ENCODE assay signal across 7 cellular contexts in the genomic region with DNA sequence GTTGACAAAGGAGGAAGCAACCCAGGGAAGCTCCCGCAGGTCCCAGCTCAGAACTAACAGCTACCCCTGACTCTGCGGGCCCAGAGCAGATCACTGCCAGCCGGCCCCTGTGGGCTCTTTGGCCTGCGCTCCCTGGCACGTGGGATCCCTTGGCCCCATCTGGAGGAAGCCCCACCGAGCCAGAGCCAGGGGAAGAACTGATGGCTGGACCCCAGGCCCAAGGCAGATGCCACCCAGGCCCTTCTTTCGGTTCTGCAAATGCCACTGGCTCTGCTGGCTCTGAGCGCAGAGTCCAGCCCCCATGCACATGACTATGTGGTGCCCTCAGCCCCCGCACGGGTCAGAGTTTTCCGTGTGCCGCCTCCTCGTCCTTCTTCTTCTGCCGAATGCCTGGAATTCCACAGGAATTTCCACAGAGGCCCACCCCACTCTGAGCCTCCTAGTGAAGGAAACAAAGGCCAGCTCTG. TPM values are rescaled to one million over a fixed set of nuclear protein-coding genes. Genes with fewer than 3 reads are reported as not detected.
DNase-seq lines count a peak whose midpoint lies in the region; ATAC-seq, FAIRE-seq and TF ChIP-seq lines count a peak whose summit lies in the region.

No MANE protein-coding gene starts in this region.

- H3K27me3 ChIP-seq in esophagus muscularis mucosa (no peaks in the 10 kb centered on the region), mucosa of rectum (ENCODE audit: control insufficient read depth in 2 of 2, insufficient read depth in 2 of 2, low read length in 2 of 2) (no peaks in the 10 kb centered on the region)

- ATAC-seq in GM18502 (IDR thresholded peaks at IDR 0.05; ENCODE audit: poor library complexity, unreplicated experiment), result no peak
- ATAC-seq in GM18498 (IDR thresholded peaks at IDR 0.05; ENCODE audit: unreplicated experiment), result no peak

- no peaks in the 10 kb centered on the region for H3K9me3 Mint-ChIP-seq in activated naive CD8-positive, alpha-beta T cell treated with anti-CD3 and anti-CD28 coated beads for 36 hours

- H3K4me1 ChIP-seq in esophagus muscularis mucosa (peaks cover 10 to 47% (median 38%) of the 10 kb centered on the region in 4 donors), mucosa of rectum (ENCODE audit: control insufficient read depth in 2 of 2, insufficient read depth in 2 of 2, low read length in 2 of 2) (peaks cover 14 to 24% of the 10 kb centered on the region in 2 donors)

- peaks cover 33% of the 10 kb centered on the region for H3K4me1 Mint-ChIP-seq in activated naive CD8-positive, alpha-beta T cell treated with anti-CD3 and anti-CD28 coated beads for 36 hours

- 26% methylated on average over 13 of the region's 14 CpGs for WGBS in esophagus muscularis mucosa

- no peak for FAIRE-seq in urothelium cell line (lab: Jason Lieb, UNC)

- H3K36me3 Mint-ChIP-seq in activated naive CD8-positive, alpha-beta T cell treated with anti-CD3 and anti-CD28 coated beads for 36 hours, result no peaks in the 10 kb centered on the region

- H3K4me3 ChIP-seq in esophagus muscularis mucosa (peak overlapping the region in 2 of 4 donors; percentile 4 to 32), mucosa of rectum (ENCODE audit: low read length in 2 of 2) (no peak overlapping the region)

- no peaks in the 10 kb centered on the region for H3K27me3 Mint-ChIP-seq in activated naive CD8-positive, alpha-beta T cell treated with anti-CD3 and anti-CD28 coated beads for 36 hours

- peak; percentile 69 for DNase-seq in MV-4-11 (lab: John Stamatoyannopoulos, UW)
- no peak for DNase-seq in esophagus muscularis mucosa (ENCODE audit: extremely low spot score)
- DNase-seq in urothelium cell line (ENCODE audit: low spot score), result peak; percentile 64
- no peak for DNase-seq in activated naive CD8-positive, alpha-beta T cell treated with anti-CD3 and anti-CD28 coated beads for 36 hours

- peak overlapping the region; percentile 68 to 73 (median 71) for H3K27ac ChIP-seq in esophagus muscularis mucosa (replicated peaks in 1 of 4)
- peak overlapping the region; percentile 52 to 55 for H3K27ac ChIP-seq in mucosa of rectum (ENCODE audit: low read depth in 2 of 2, low read length in 2 of 2)

- no peaks in the 10 kb centered on the region for H3K36me3 ChIP-seq in esophagus muscularis mucosa
- H3K36me3 ChIP-seq in mucosa of rectum (ENCODE audit: control insufficient read depth in 2 of 2, insufficient read depth in 2 of 2, low read length in 2 of 2), result no peaks in the 10 kb centered on the region

- no peak for TF ChIP-seq EP300 in esophagus muscularis mucosa (IDR thresholded peaks at IDR 0.05)

- H3K4me3 Mint-ChIP-seq in activated naive CD8-positive, alpha-beta T cell treated with anti-CD3 and anti-CD28 coated beads for 36 hours, result no peak overlapping the region

- TF ChIP-seq CTCF in esophagus muscularis mucosa (IDR thresholded peaks at IDR 0.05), result no peak

- no peak for TF ChIP-seq POLR2A in esophagus muscularis mucosa (IDR thresholded peaks at IDR 0.05; ENCODE audit: low read depth)

- no peak overlapping the region for H3K27ac Mint-ChIP-seq in activated naive CD8-positive, alpha-beta T cell treated with anti-CD3 and anti-CD28 coated beads for 36 hours

- H3K9ac ChIP-seq in mucosa of rectum (ENCODE audit: low read depth in 1 of 2, low read length in 2 of 2), result peak overlapping the region in 1 of 2 donors; percentile 24

- intact Hi-C loops in esophagus muscularis mucosa (cut with DNase I), result no loop called here

- H3K9me3 ChIP-seq in esophagus muscularis mucosa (no peaks in the 10 kb centered on the region), mucosa of rectum (ENCODE audit: control insufficient read depth in 2 of 2, low read length in 2 of 2) (no peaks in the 10 kb centered on the region)

RNA-seq across cellular contexts. Expression of a gene that starts 35.8 kb away (rescaled TPM):
- total RNA-seq in esophagus muscularis mucosa, result 10 to 100 TPM; 30.7 to 66.9 (median 33.6) TPM
- total RNA-seq in activated naive CD8-positive, alpha-beta T cell treated with anti-CD3 and anti-CD28 coated beads for 36 hours, result 10 to 100 TPM; 10.3 to 11.2 TPM

RNA-seq across cellular contexts. Expression of a gene that starts 45.8 kb away (rescaled TPM):
- total RNA-seq in esophagus muscularis mucosa, result 10 to 100 TPM; 28.7 to 88.3 (median 36.8) TPM
- total RNA-seq in activated naive CD8-positive, alpha-beta T cell treated with anti-CD3 and anti-CD28 coated beads for 36 hours, result 100 to 1,000 TPM; 127 to 130 TPM

Comparison
In these comparisons a context has a peak if more than half of its experiments do, and no peak if none do; other contexts are left out.
1. DNase-seq: peak in MV-4-11 (single experiment) and urothelium cell line (single experiment); none in esophagus muscularis mucosa (single experiment) and activated naive CD8-positive, alpha-beta T cell treated with anti-CD3 and anti-CD28 coated beads for 36 hours (single experiment).